10 cellular contexts compared by ENCODE assay signal in genomic region chr1:7265771-7266371, GRCh38.
DNase-seq lines count a peak whose midpoint lies in the region; ATAC-seq, FAIRE-seq and TF ChIP-seq lines count a peak whose summit lies in the region.
"Had no signal": no experiment of that assay in that cellular context is flagged by ENCODE, and none has a peak within 500 bp of the region (broad histone marks: within the 10 kb centered on the region; RNA-seq: fewer than 3 reads in every experiment).

No MANE protein-coding gene starts in this region.

- H3K27ac Mint-ChIP-seq in activated CD8-positive, alpha-beta T cell treated with anti-CD3 and anti-CD28 coated beads, Interleukin-2, amount 10 ng/mL, durations not matched to agents 7 days and 5 days = no peak overlapping the region

- CTCF ChIA-PET in A549 (lab: Yijun Ruan, JAX) = interaction anchor here (0.8 to 1.1 kb wide), 3 partner anchors 34 to 382 kb away, joined by 3 to 4 read pairs (median 3); no protein-coding TSS in a partner anchor
- CTCF ChIA-PET in activated CD8-positive, alpha-beta T cell treated with anti-CD3 and anti-CD28 coated beads, Interleukin-2, amount 10 ng/mL, durations not matched to agents 7 days and 5 days (lab: Charles Lee) = no interaction called here

- H3K9me3 ChIP-seq in A549 (peaks cover 31% of the 10 kb centered on the region), SJCRH30 (replicated peaks) (peaks cover 3% of the 10 kb centered on the region; the same call in 1 of the 2 replicates), upper lobe of right lung (peaks cover 4% of the 10 kb centered on the region)

- peak overlapping the region; percentile 79 for H3K4me2 ChIP-seq in A549

- TF ChIP-seq POLR2A in A549 (IDR thresholded peaks at IDR 0.05; ENCODE audit: low read length) = no peak

- H3K4me3 ChIP-seq in A549 (no peak overlapping the region), SJCRH30 (no peak overlapping the region), fibroblast of villous mesenchyme (ENCODE audit: low read depth, low read length) (no peak overlapping the region), upper lobe of right lung (no peak overlapping the region)
- H3K4me3 ChIP-seq: lower lobe of right lung had no signal

- H3K4me3 Mint-ChIP-seq in activated CD8-positive, alpha-beta T cell treated with anti-CD3 and anti-CD28 coated beads, Interleukin-2, amount 10 ng/mL, durations not matched to agents 7 days and 5 days = no peak overlapping the region

- H3K36me3 Mint-ChIP-seq in activated CD8-positive, alpha-beta T cell treated with anti-CD3 and anti-CD28 coated beads, Interleukin-2, amount 10 ng/mL, durations not matched to agents 7 days and 5 days (ENCODE audit: low read depth) = no peaks in the 10 kb centered on the region

- FAIRE-seq in A549 (lab: Jason Lieb, UNC) = peak; percentile 80

- H3K9me3 Mint-ChIP-seq in activated CD8-positive, alpha-beta T cell treated with anti-CD3 and anti-CD28 coated beads, Interleukin-2, amount 10 ng/mL, durations not matched to agents 7 days and 5 days (ENCODE audit: insufficient read depth) = peaks cover 13% of the 10 kb centered on the region

- H3K27ac ChIP-seq in A549 (peak overlapping the region; percentile 97 to 99), SJCRH30 (no peak overlapping the region), upper lobe of right lung (no peak overlapping the region)
- H3K27ac ChIP-seq: lower lobe of right lung had no signal

- POLR2A ChIA-PET in A549 (lab: Yijun Ruan, JAX) = no interaction called here
- POLR2A ChIA-PET in activated CD8-positive, alpha-beta T cell treated with anti-CD3 and anti-CD28 coated beads, Interleukin-2, amount 10 ng/mL, durations not matched to agents 7 days and 5 days (lab: Charles Lee) = no interaction called here

- 0% methylated on average over 4 of the region's 9 CpGs for WGBS in A549 (ENCODE audit: missing lambda C conversion rate)

- H3K27me3 ChIP-seq in SJCRH30 = no peaks in the 10 kb centered on the region
- peaks cover 9% of the 10 kb centered on the region for H3K27me3 ChIP-seq in upper lobe of right lung

- H3K36me3 ChIP-seq in SJCRH30 (no peaks in the 10 kb centered on the region), upper lobe of right lung (no peaks in the 10 kb centered on the region)
- H3K36me3 ChIP-seq: lower lobe of right lung had no signal

- H3K4me1 Mint-ChIP-seq in activated CD8-positive, alpha-beta T cell treated with anti-CD3 and anti-CD28 coated beads, Interleukin-2, amount 10 ng/mL, durations not matched to agents 7 days and 5 days (ENCODE audit: low read depth) = no peaks in the 10 kb centered on the region

- peaks cover 52% of the 10 kb centered on the region for H3K4me1 ChIP-seq in A549
- peaks cover 22% of the 10 kb centered on the region for H3K4me1 ChIP-seq in SJCRH30
- no peaks in the 10 kb centered on the region for H3K4me1 ChIP-seq in upper lobe of right lung
- H3K4me1 ChIP-seq: lower lobe of right lung had no signal

- intact Hi-C loops in upper lobe of right lung (cut with DNase I) = no loop called here

- H3K27me3 Mint-ChIP-seq in activated CD8-positive, alpha-beta T cell treated with anti-CD3 and anti-CD28 coated beads, Interleukin-2, amount 10 ng/mL, durations not matched to agents 7 days and 5 days (ENCODE audit: low read depth) = peaks cover 2% of the 10 kb centered on the region

- peak in 1 of 2 experiments; percentile 5 for TF ChIP-seq RAD21 in A549 (conservative IDR thresholded peaks at IDR 0.05 in 1 of 2, IDR thresholded peaks at IDR 0.05 in 1 of 2)

- TF ChIP-seq CTCF in A549 (IDR thresholded peaks at IDR 0.05) = no peak
- no peak for TF ChIP-seq CTCF in fibroblast of villous mesenchyme (IDR thresholded peaks at IDR 0.05; ENCODE audit: insufficient read depth, low read depth, low read length)
- TF ChIP-seq CTCF in upper lobe of right lung (IDR thresholded peaks at IDR 0.05) = no peak

- TF ChIP-seq EP300 in A549 (IDR thresholded peaks at IDR 0.05) = peak; percentile 57 to 59; a peak in 2 of 5 replicates

- ATAC-seq in A549 (peak; percentile 96 to 97), HG02623 (IDR thresholded peaks at IDR 0.05; ENCODE audit: unreplicated experiment) (no peak), upper lobe of right lung (no peak)
- ATAC-seq in activated CD8-positive, alpha-beta T cell treated with anti-CD3 and anti-CD28 coated beads, Interleukin-2, amount 10 ng/mL, durations not matched to agents 7 days and 5 days = no peak
- ATAC-seq: lower lobe of right lung had no signal

- DNase-seq in A549 (ENCODE audit: low read depth in 1 of 2, low spot score in 1 of 2) (peak; percentile 90 to 96), HK-2 (ENCODE audit: unreplicated experiment) (peak; percentile 51), SJCRH30 (peak; percentile 28 to 47), fibroblast of villous mesenchyme (ENCODE audit: low read depth) (peak; percentile 72), upper lobe of right lung (no peak)
- DNase-seq in activated CD8-positive, alpha-beta T cell treated with anti-CD3 and anti-CD28 coated beads, Interleukin-2, amount 10 ng/mL, durations not matched to agents 7 days and 5 days = no peak
- no peak for DNase-seq in activated T-cell treated with anti-CD3 and anti-CD28 coated beads, Interleukin-2, amount 50 U/mL, for 48 hours
- DNase-seq: DND-41, lower lobe of right lung had no signal

TF ChIP-seq in A549, 52 proteins besides CTCF, POLR2A, EP300 and RAD21:
- TF ChIP-seq JUN (IDR thresholded peaks at IDR 0.05) = peak; percentile 66 to 74; a peak in 3 of 5 replicates
- TF ChIP-seq SMC3 (IDR thresholded peaks at IDR 0.05) = peak; percentile 15; the same call in 2 of the 3 replicates
- peak; percentile 75 for TF ChIP-seq FOSL2 (IDR thresholded peaks at IDR 0.05)
- peak; percentile 88 for TF ChIP-seq FOSL2 (CRISPR knock-in tag; IDR thresholded peaks at IDR 0.05)
- TF ChIP-seq E2F6 (IDR thresholded peaks at IDR 0.05; ENCODE audit: borderline replicate concordance, low read depth) = peak; percentile 65
- no peak for TF ChIP-seq SREBF2 (IDR thresholded peaks at IDR 0.05)
- TF ChIP-seq JUNB (IDR thresholded peaks at IDR 0.05) = peak; percentile 78
- no peak for TF ChIP-seq HOXB13 (CRISPR knock-in tag; IDR thresholded peaks at IDR 0.05; ENCODE audit: low read depth)
- TF ChIP-seq GATA3 (IDR thresholded peaks at IDR 0.05; ENCODE audit: borderline replicate concordance) = peak; percentile 67
- peak; percentile 95 for TF ChIP-seq MAX (IDR thresholded peaks at IDR 0.05)
- TF ChIP-seq EHF (CRISPR knock-in tag; IDR thresholded peaks at IDR 0.05) = no peak

Comparison
In these comparisons a context has a peak if more than half of its experiments do, and no peak if none do; other contexts are left out.
1. ATAC-seq: peak in A549 (2 of 2); none in activated CD8-positive, alpha-beta T cell treated with anti-CD3 and anti-CD28 coated beads, Interleukin-2, amount 10 ng/mL, durations not matched to agents 7 days and 5 days (single experiment), HG02623 (single experiment) and upper lobe of right lung (single experiment).
2. DNase-seq: peak in A549 (2 of 2), HK-2 (single experiment), SJCRH30 (2 of 2) and fibroblast of villous mesenchyme (single experiment); none in activated CD8-positive, alpha-beta T cell treated with anti-CD3 and anti-CD28 coated beads, Interleukin-2, amount 10 ng/mL, durations not matched to agents 7 days and 5 days (single experiment), activated T-cell treated with anti-CD3 and anti-CD28 coated beads, Interleukin-2, amount 50 U/mL, for 48 hours (0 of 2) and upper lobe of right lung (single experiment).
3. H3K27ac ChIP-seq: peak in A549 (2 of 2); none in SJCRH30 (single experiment) and upper lobe of right lung (single experiment).